8 cellular contexts compared by ENCODE assay signal in genomic region chr12:4421590-4422031, GRCh38. TPM values are rescaled to one million over a fixed set of nuclear protein-coding genes. Genes with fewer than 3 reads are reported as not detected.
DNase-seq lines count a peak whose midpoint lies in the region; ATAC-seq, FAIRE-seq and TF ChIP-seq lines count a peak whose summit lies in the region.

No MANE protein-coding gene starts in this region.

- 32 to 38% (median 38%) methylated on average over 4 of the region's 4 CpGs for WGBS in small intestine, 3 donors

- no peaks in the 10 kb centered on the region for H3K36me3 ChIP-seq in A673 (ENCODE audit: insufficient read depth, low read length, poor library complexity, severe bottlenecking)
- no peaks in the 10 kb centered on the region for H3K36me3 ChIP-seq in small intestine (ENCODE audit: control insufficient read depth in 2 of 2, insufficient read depth in 2 of 2, low read length in 2 of 2)

- H3K4me1 ChIP-seq in A673 (ENCODE audit: insufficient read depth, low read length, poor library complexity, severe bottlenecking) (no peaks in the 10 kb centered on the region), small intestine (ENCODE audit: control insufficient read depth in 2 of 2, insufficient read depth in 1 of 2, low read depth in 1 of 2, low read length in 1 of 2) (no peaks in the 10 kb centered on the region)

- H3K4me3 ChIP-seq in A673 (ENCODE audit: low read depth, low read length, poor library complexity, severe bottlenecking) (no peak overlapping the region), WI38 (ENCODE audit: low read depth, low read length) (no peak overlapping the region), small intestine (ENCODE audit: low read depth in 1 of 2, low read length in 2 of 2) (no peak overlapping the region)

- CTCF ChIA-PET in A673 (lab: Charles Lee) = interaction anchor here (0.8 kb wide), 1 partner anchor 105 kb away, joined by 3 read pairs; no protein-coding TSS in a partner anchor

- DNase-seq in A673 (ENCODE audit: low spot score) (peak; percentile 59), EL (peak; percentile 23), NCI-H1092 treated with DMSO at 0.1 percent for 48 hours (lab: John Stamatoyannopoulos, UW) (peak; percentile 53), globus pallidus (ENCODE audit: low spot score) (peak; percentile 15), small intestine (peak; percentile 61), posterior cingulate gyrus (no peak)

- H3K27ac ChIP-seq in A673 (ENCODE audit: low read depth, low read length, poor library complexity, severe bottlenecking) (no peak overlapping the region), small intestine (ENCODE audit: low read depth in 1 of 2, low read length in 1 of 2) (no peak overlapping the region)

- TF ChIP-seq CTCF in A673 (conservative IDR thresholded peaks at IDR 0.05; ENCODE audit: low read depth, low read length) = peak; percentile 68
- TF ChIP-seq CTCF in WI38 (IDR thresholded peaks at IDR 0.05; ENCODE audit: low read depth, low read length) = peak; percentile 44

- H3K9me3 ChIP-seq in A673 (ENCODE audit: low read depth, low read length, poor library complexity, severe bottlenecking) (no peaks in the 10 kb centered on the region), small intestine (ENCODE audit: control insufficient read depth, low read depth) (no peaks in the 10 kb centered on the region)

- H3K27me3 ChIP-seq in A673 (replicated peaks; ENCODE audit: insufficient read depth, low read depth, low read length, poor library complexity) (peaks cover 24% of the 10 kb centered on the region), small intestine (ENCODE audit: control insufficient read depth in 2 of 2, insufficient read depth in 2 of 2, low read length in 2 of 2) (no peaks in the 10 kb centered on the region)

- intact Hi-C loops in A673 (cut with micrococcal nuclease; ENCODE audit: unreplicated experiment) = loop anchor here (1.0 kb wide), 1 partner anchor 105 kb away; no protein-coding TSS in a partner anchor
- intact Hi-C loops in posterior cingulate gyrus (cut with DNase I) = loop anchor here (10.0 kb wide), 1 partner anchor 103 kb away; no protein-coding TSS in a partner anchor

- POLR2A ChIA-PET in A673 (lab: Charles Lee; ENCODE audit: low non-redundant PET) = no interaction called here

- no peak for ATAC-seq in HG03095 (IDR thresholded peaks at IDR 0.05; ENCODE audit: unreplicated experiment)

- FAIRE-seq in small intestine (lab: Jason Lieb, UNC) = no peak

- BruUV-seq in A673 (replicated peaks; lab: Mats Ljungman, UMichigan) = no TSS peak

RNA-seq across cellular contexts. Expression of gene FGF6, which starts 24.0 kb away (rescaled TPM):
- not detected in 2 replicates for total RNA-seq in A673 (2021)
- polyA plus RNA-seq in small intestine = not detected

RNA-seq across cellular contexts. Expression of gene FGF23, which starts 42.1 kb away (rescaled TPM):
- not detected in 2 replicates for total RNA-seq in A673 (2021)
- polyA plus RNA-seq in small intestine = under 1 TPM in 1 of 3 donors, not detected in 2; 0.04 TPM

Comparison
In these comparisons a context has a peak if more than half of its experiments do, and no peak if none do; other contexts are left out.
1. DNase-seq: peak in A673 (single experiment), EL (single experiment), NCI-H1092 treated with DMSO at 0.1 percent for 48 hours (single experiment), globus pallidus (single experiment) and small intestine (single experiment); none in posterior cingulate gyrus (0 of 10).